32 cellular contexts compared by ENCODE assay signal in the genomic region with DNA sequence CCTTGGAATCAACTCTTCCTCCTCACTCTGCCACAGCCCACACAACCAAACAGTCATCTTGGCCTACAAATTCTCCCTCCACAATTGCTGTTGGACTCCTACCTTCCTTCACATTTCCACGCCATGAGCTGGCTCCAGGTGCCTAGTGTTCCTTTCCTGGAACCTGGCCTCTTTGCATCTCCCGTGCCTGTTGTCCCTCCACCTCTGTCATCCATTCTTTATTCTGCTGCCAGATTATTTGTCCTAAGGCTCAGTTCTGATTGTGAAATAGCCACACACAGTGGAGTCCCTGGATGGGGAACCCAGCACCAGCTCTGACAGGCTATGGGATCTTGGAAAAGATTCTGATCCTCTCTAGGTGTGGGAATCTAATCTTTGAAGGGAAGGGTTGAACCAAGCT.
"Had no signal": no experiment of that assay in that cellular context is flagged by ENCODE, and none has a peak within 500 bp of the region (broad histone marks: within the 10 kb centered on the region; RNA-seq: fewer than 3 reads in every experiment).

No MANE protein-coding gene starts in this region.

- H3K4me1 Mint-ChIP-seq: activated B cell treated with CpG ODN at 0.5 μM for 24 hours, brain, endodermal cell had no signal

- H3K27ac ChIP-seq: ascending aorta, coronary artery, dorsolateral prefrontal cortex, heart left ventricle, WERI-Rb-1 had no signal

- ATAC-seq: activated CD4-positive, CD25-positive, alpha-beta regulatory T cell treated with anti-CD3 and anti-CD28 coated beads, Interleukin-2, amount 50 U/mL, for 24 hours; activated CD8-positive, alpha-beta T cell treated with anti-CD3 and anti-CD28 coated beads for 36 hours; activated naive CD4-positive, alpha-beta T cell treated with anti-CD3 and anti-CD28 coated beads, Interleukin-2, amount 50 U/mL, for 72 hours; activated T-cell treated with anti-CD3 and anti-CD28 coated beads, Interleukin-2, amount 50 U/mL, for 4 hours; esophagus mucosa; heart left ventricle; T-helper 17 cell had no signal

- FAIRE-seq: bronchial epithelial cell, frontal cortex had no signal

- H3K36me3 ChIP-seq: ascending aorta, heart left ventricle, WERI-Rb-1 had no signal

- H3K9me3 ChIP-seq: ascending aorta had no signal

- H3K27me3 ChIP-seq: ascending aorta, dorsolateral prefrontal cortex, heart left ventricle had no signal

- H3K4me1 ChIP-seq: ascending aorta, heart left ventricle had no signal

- DNase-seq: activated B cell treated with CpG ODN at 0.5 μM for 24 hours; activated CD4-positive, alpha-beta T cell treated with anti-CD3 and anti-CD28 coated beads for 48 hours; activated CD4-positive, alpha-beta T cell treated with anti-CD3 and anti-CD28 coated beads, Interleukin-2, amount 50 U/mL, for 1 hour; activated CD4-positive, alpha-beta T cell treated with anti-CD3 and anti-CD28 coated beads, Interleukin-2, amount 50 U/mL, for 48 hours; activated CD8-positive, alpha-beta memory T cell treated with anti-CD3 and anti-CD28 coated beads for 24 hours; activated CD8-positive, alpha-beta T cell treated with anti-CD3 and anti-CD28 coated beads for 36 hours; activated effector memory CD4-positive, alpha-beta T cell treated with Interleukin-2 at 50 U/mL for 16 hours; activated gamma-delta T cell treated with Interleukin-2 at 50 U/mL for 16 hours; activated naive CD4-positive, alpha-beta T cell treated with Interleukin-2 at 50 U/mL for 16 hours; activated naive CD8-positive, alpha-beta T cell treated with anti-CD3 and anti-CD28 coated beads, Interleukin-2, amount 10 ng/mL, durations not matched to agents 7 days and 5 days; activated T-cell treated with anti-CD3 and anti-CD28 coated beads, Interleukin-2, amount 50 U/mL, for 4 hours; dorsolateral prefrontal cortex; effector memory CD4-positive, alpha-beta T cell; endodermal cell; foreskin fibroblast; glutamatergic neuron; heart left ventricle; T-helper 17 cell; T1000; WERI-Rb-1 had no signal

- H3K9me3 Mint-ChIP-seq: activated B cell treated with CpG ODN at 0.5 μM for 24 hours; activated T-helper 17 cell treated with anti-CD3 and anti-CD28 coated beads, Interleukin-2, amount 50 U/mL, for 72 hours; brain; central memory CD8-positive, alpha-beta T cell had no signal

- H3K36me3 Mint-ChIP-seq: activated naive CD8-positive, alpha-beta T cell treated with anti-CD3 and anti-CD28 coated beads, Interleukin-2, amount 10 ng/mL, durations not matched to agents 7 days and 5 days; brain had no signal

- H3K27me3 Mint-ChIP-seq: activated CD8-positive, alpha-beta T cell treated with anti-CD3 and anti-CD28 coated beads for 36 hours; activated naive CD8-positive, alpha-beta T cell treated with anti-CD3 and anti-CD28 coated beads, Interleukin-2, amount 10 ng/mL, durations not matched to agents 7 days and 5 days; activated T-helper 17 cell treated with anti-CD3 and anti-CD28 coated beads, Interleukin-2, amount 50 U/mL, for 72 hours; central memory CD8-positive, alpha-beta T cell had no signal

- H3K4me3 ChIP-seq: ascending aorta, coronary artery, dorsolateral prefrontal cortex, heart left ventricle had no signal

- H3K27ac Mint-ChIP-seq: activated B cell treated with CpG ODN at 0.5 μM for 24 hours; activated CD8-positive, alpha-beta T cell treated with anti-CD3 and anti-CD28 coated beads for 36 hours; activated naive CD8-positive, alpha-beta T cell treated with anti-CD3 and anti-CD28 coated beads, Interleukin-2, amount 10 ng/mL, durations not matched to agents 7 days and 5 days; activated T-helper 17 cell treated with anti-CD3 and anti-CD28 coated beads, Interleukin-2, amount 50 U/mL, for 72 hours; brain; dendritic cell treated with granulocyte-macrophage colony-stimulating factor and Interleukin-4, amounts not matched to agents 40 ng/mL and 50 ng/mL, for 4 days; endodermal cell; T-helper 17 cell; T-helper 2 cell treated with Interferon-gamma antibody and Interleukin-4, amounts not matched to agents 5 μg/mL and 100 μg/mL, for 36 hours had no signal

- H3K4me3 Mint-ChIP-seq: activated B cell treated with CpG ODN at 0.5 μM for 24 hours; activated CD8-positive, alpha-beta T cell treated with anti-CD3 and anti-CD28 coated beads for 36 hours; activated naive CD8-positive, alpha-beta T cell treated with anti-CD3 and anti-CD28 coated beads, Interleukin-2, amount 10 ng/mL, durations not matched to agents 7 days and 5 days; activated T-cell treated with anti-CD3 and anti-CD28 coated beads, Interleukin-2, amount 50 U/mL, for 4 hours; activated T-helper 17 cell treated with anti-CD3 and anti-CD28 coated beads, Interleukin-2, amount 50 U/mL, for 72 hours; brain; central memory CD8-positive, alpha-beta T cell; dendritic cell treated with granulocyte-macrophage colony-stimulating factor and Interleukin-4, amounts not matched to agents 40 ng/mL and 50 ng/mL, for 4 days; endodermal cell; T-helper 17 cell; T-helper 2 cell treated with Interferon-gamma antibody and Interleukin-4, amounts not matched to agents 5 μg/mL and 100 μg/mL, for 36 hours had no signal
